8 cellular contexts compared by ENCODE assay signal in genomic region chrX:15854080-15854655, GRCh38. TPM values are rescaled to one million over a fixed set of nuclear protein-coding genes. Genes with fewer than 3 reads are reported as not detected.
DNase-seq lines count a peak whose midpoint lies in the region; TF ChIP-seq lines count a peak whose summit lies in the region.

No MANE protein-coding gene starts in this region.

- H3K9me3 Mint-ChIP-seq in activated CD4-positive, alpha-beta memory T cell treated with anti-CD3 and anti-CD28 coated beads for 36 hours, result no peaks in the 10 kb centered on the region

- intact Hi-C loops in activated CD4-positive, alpha-beta memory T cell treated with anti-CD3 and anti-CD28 coated beads for 36 hours (cut with micrococcal nuclease), result loop anchor here (1.0 to 10.0 kb wide), 6 partner anchors 37 to 865 kb away; partner anchors contain the start of genes PIGA, SYAP1 and ZRSR2

- DNase-seq in HEK293T (ENCODE audit: extremely low spot score) (peak; percentile 48), NCI-H146 treated with DMSO at 0.1 percent for 48 hours (lab: John Stamatoyannopoulos, UW; ENCODE audit: unreplicated experiment) (peak; percentile 14), ecto neural progenitor cell (ENCODE audit: low spot score) (peak; percentile 87), lung microvascular endothelial cell (ENCODE audit: low read depth in 2 of 2) (peak; percentile 24 to 49), DMS79 treated with DMSO at 0.1 percent for 48 hours (lab: John Stamatoyannopoulos, UW) (no peak)
- DNase-seq in activated CD4-positive, alpha-beta memory T cell treated with anti-CD3 and anti-CD28 coated beads for 36 hours, result peak; percentile 48
- peak; percentile 2 to 9 for DNase-seq in stimulated activated CD8-positive, alpha-beta memory T cell treated with anti-CD3 and anti-CD28 coated beads, Interleukin-2, amount 100 ng/mL, for 1 hour (ENCODE audit: low read depth in 2 of 2)

- peaks cover 12% of the 10 kb centered on the region for H3K36me3 Mint-ChIP-seq in activated CD4-positive, alpha-beta memory T cell treated with anti-CD3 and anti-CD28 coated beads for 36 hours

- H3K27me3 Mint-ChIP-seq in activated CD4-positive, alpha-beta memory T cell treated with anti-CD3 and anti-CD28 coated beads for 36 hours, result no peaks in the 10 kb centered on the region

- peaks cover 28% of the 10 kb centered on the region for H3K4me1 Mint-ChIP-seq in activated CD4-positive, alpha-beta memory T cell treated with anti-CD3 and anti-CD28 coated beads for 36 hours (ENCODE audit: low read depth)

- POLR2A ChIA-PET in HEK293T (lab: Yijun Ruan, JAX), result interaction anchor here (1.0 to 1.6 kb wide), 3 partner anchors 10 to 14 kb away, joined by 3 to 8 read pairs (median 4); no protein-coding TSS in a partner anchor
- POLR2A ChIA-PET in activated CD4-positive, alpha-beta memory T cell treated with anti-CD3 and anti-CD28 coated beads for 36 hours (lab: Charles Lee), result interaction anchor here (1.4 to 1.6 kb wide), 3 partner anchors 63 to 116 kb away, joined by 4 to 6 read pairs (median 4); partner anchors contain the start of genes CA5B and ZRSR2

- no peak overlapping the region for H3K27ac Mint-ChIP-seq in activated CD4-positive, alpha-beta memory T cell treated with anti-CD3 and anti-CD28 coated beads for 36 hours

- peak; percentile 57 for TF ChIP-seq CTCF in GM12875 (IDR thresholded peaks at IDR 0.05; ENCODE audit: borderline replicate concordance, insufficient read depth, low read depth, low read length)

- H3K4me3 ChIP-seq in GM12875 (ENCODE audit: low read depth, low read length), result peak overlapping the region; percentile 84

- peak overlapping the region; percentile 64 for H3K4me3 Mint-ChIP-seq in activated CD4-positive, alpha-beta memory T cell treated with anti-CD3 and anti-CD28 coated beads for 36 hours

- CTCF ChIA-PET in HEK293T (lab: Yijun Ruan, JAX), result no interaction called here
- CTCF ChIA-PET in activated CD4-positive, alpha-beta memory T cell treated with anti-CD3 and anti-CD28 coated beads for 36 hours (lab: Charles Lee), result interaction anchor here (0.7 to 1.0 kb wide), 3 partner anchors 61 to 116 kb away, joined by 3 read pairs; partner anchors contain the start of gene CA5B

TF ChIP-seq in HEK293T, 16 proteins besides CTCF, POLR2A, EP300 and RAD21:
- TF ChIP-seq L3MBTL2 (conservative IDR thresholded peaks at IDR 0.05) (peak; percentile 53), PKNOX1 (IDR thresholded peaks at IDR 0.05) (peak; percentile 68), FOXA1 (IDR thresholded peaks at IDR 0.05) (no peak), ARNT (IDR thresholded peaks at IDR 0.05) (no peak)
TF ChIP-seq in HEK293T: peak in this region for 2.

RNA-seq across cellular contexts. Expression of gene AP1S2, which starts 0.4 kb away (rescaled TPM):
- total RNA-seq in activated CD4-positive, alpha-beta memory T cell treated with anti-CD3 and anti-CD28 coated beads for 36 hours, result 10 to 100 TPM; 21.4 to 29.3 TPM
- 57.3 and 63.6 TPM in 2 replicates for total RNA-seq in lung microvascular endothelial cell
